ENCODE assay signal across 8 cellular contexts in genomic region chr20:50837532-50838321, GRCh38. TPM values are rescaled to one million over a fixed set of nuclear protein-coding genes. Genes with fewer than 3 reads are reported as not detected.
DNase-seq lines count a peak whose midpoint lies in the region; ATAC-seq and TF ChIP-seq lines count a peak whose summit lies in the region.

No MANE protein-coding gene starts in this region.

- H3K9me3 ChIP-seq in esophagus squamous epithelium, result no peaks in the 10 kb centered on the region
- H3K9me3 ChIP-seq in stomach smooth muscle (ENCODE audit: control insufficient read depth in 2 of 2, low read length in 2 of 2), result no peaks in the 10 kb centered on the region

- H3K27ac Mint-ChIP-seq in natural killer cell, result no peak overlapping the region

- H3K36me3 Mint-ChIP-seq in natural killer cell, result no peaks in the 10 kb centered on the region

- H3K4me1 Mint-ChIP-seq in natural killer cell, result no peaks in the 10 kb centered on the region

- no peaks in the 10 kb centered on the region for H3K27me3 Mint-ChIP-seq in natural killer cell (ENCODE audit: low read depth in 2 of 2)

- no peaks in the 10 kb centered on the region for H3K27me3 ChIP-seq in esophagus squamous epithelium
- no peaks in the 10 kb centered on the region for H3K27me3 ChIP-seq in stomach smooth muscle (ENCODE audit: control insufficient read depth in 1 of 2, insufficient read depth in 2 of 2, low read length in 2 of 2)

- intact Hi-C loops in esophagus squamous epithelium (cut with DNase I), result no loop called here
- intact Hi-C loops in natural killer cell (cut with micrococcal nuclease), result no loop called here

- no peak overlapping the region for H3K9ac ChIP-seq in stomach smooth muscle (ENCODE audit: low read length in 2 of 2)

- TF ChIP-seq CTCF in AG10803 (conservative IDR thresholded peaks at IDR 0.05; ENCODE audit: low read length), result no peak
- TF ChIP-seq CTCF in esophagus squamous epithelium (IDR thresholded peaks at IDR 0.05), result no peak
- no peak for TF ChIP-seq CTCF in natural killer cell (IDR thresholded peaks at IDR 0.05)

- H3K27ac ChIP-seq in esophagus squamous epithelium (peak overlapping the region; percentile 59 to 85 (median 77)), stomach smooth muscle (ENCODE audit: low read length) (peak overlapping the region; percentile 1)

- H3K4me3 ChIP-seq in AG10803 (ENCODE audit: low read length), result peak overlapping the region; percentile 0; the same call in 1 of the 2 replicates
- H3K4me3 ChIP-seq in esophagus squamous epithelium, result no peak overlapping the region
- no peak overlapping the region for H3K4me3 ChIP-seq in stomach smooth muscle (ENCODE audit: low read length in 2 of 2)

- peaks cover 5 to 37% (median 16%) of the 10 kb centered on the region in 3 donors for H3K4me1 ChIP-seq in esophagus squamous epithelium
- H3K4me1 ChIP-seq in stomach smooth muscle (ENCODE audit: control insufficient read depth, insufficient read depth, low read length), result peaks cover 2% of the 10 kb centered on the region

- DNase-seq in AG10803 (ENCODE audit: low read depth), result peak; percentile 100
- peak; percentile 89 for DNase-seq in NCI-H226
- no peak for DNase-seq in esophagus squamous epithelium (lab: John Stamatoyannopoulos, UW)
- DNase-seq in natural killer cell, result no peak
- DNase-seq in SIG-M5 treated with dmso at 0.1 percent for 504 hours (lab: John Stamatoyannopoulos, UW; ENCODE audit: unreplicated experiment), result no peak

- TF ChIP-seq POLR2A in esophagus squamous epithelium (IDR thresholded peaks at IDR 0.05), result no peak

- H3K4me3 Mint-ChIP-seq in natural killer cell, result no peak overlapping the region

- no peaks in the 10 kb centered on the region for H3K9me3 Mint-ChIP-seq in natural killer cell

- H3K36me3 ChIP-seq in esophagus squamous epithelium (no peaks in the 10 kb centered on the region), stomach smooth muscle (ENCODE audit: control insufficient read depth in 2 of 2, insufficient read depth in 2 of 2, low read length in 2 of 2) (peaks cover 3 to 4% of the 10 kb centered on the region in 2 donors)

- ATAC-seq in GM21367 (IDR thresholded peaks at IDR 0.05; ENCODE audit: unreplicated experiment) (peak; percentile 68), natural killer cell (no peak), GM18517 (IDR thresholded peaks at IDR 0.05; ENCODE audit: unreplicated experiment) (no peak)

- WGBS in esophagus squamous epithelium, 2 donors, result 36 to 42% methylated on average over 6 to 10 of the region's 22 CpGs

RNA-seq across cellular contexts. Expression of gene BCAS4, which starts 42.9 kb away (rescaled TPM):
- total RNA-seq in esophagus squamous epithelium (1 to 10 TPM in 1 of 4 donors, under 1 TPM in 3; 0.18 to 2.3 (median 0.54) TPM), natural killer cell (10 to 100 TPM in 2 of 3 donors, 1 to 10 TPM in 1; 7.7 to 13.5 (median 10.5) TPM)

Comparison
In these comparisons a context has a peak if more than half of its experiments do, and no peak if none do; other contexts are left out.
1. DNase-seq: peak in AG10803 (single experiment) and NCI-H226 (single experiment); none in esophagus squamous epithelium (single experiment), natural killer cell (single experiment) and SIG-M5 treated with dmso at 0.1 percent for 504 hours (single experiment).